In the genomic region with DNA sequence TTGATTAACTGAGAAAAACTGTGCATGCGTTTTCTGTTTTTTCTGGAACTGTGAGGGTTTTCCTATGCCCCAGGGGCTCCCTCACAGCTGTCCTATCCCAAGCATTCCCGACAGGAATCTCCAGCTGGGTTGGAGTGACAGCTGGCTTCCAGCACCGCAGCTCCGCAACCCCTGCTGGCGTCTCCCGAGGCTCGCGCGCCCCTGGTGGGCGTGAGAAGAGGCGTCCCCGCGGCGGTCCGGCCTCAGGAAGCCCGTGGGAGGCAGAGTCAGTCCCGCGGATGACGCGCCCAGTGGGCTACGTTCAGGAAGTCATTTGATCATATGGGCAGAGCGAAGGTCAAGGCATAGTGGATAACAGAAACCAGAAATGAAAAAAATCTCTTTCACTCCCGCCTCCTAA, we compare ENCODE assay signal across 8 cellular contexts.
DNase-seq lines count a peak whose midpoint lies in the region; ATAC-seq, FAIRE-seq and TF ChIP-seq lines count a peak whose summit lies in the region.
"Not testable (repeated sequence)": the region's sequence is repeated elsewhere in the genome, so short reads cannot be mapped to it uniquely, and the experiment has no call there.

No MANE protein-coding gene starts in this region.

- TF ChIP-seq CTCF in AG10803 (conservative IDR thresholded peaks at IDR 0.05; ENCODE audit: low read length) = peak; percentile 32
- peak in 1 of 3 experiments; percentile 32; a peak in 1 of 6 replicates for TF ChIP-seq CTCF in K562 (IDR thresholded peaks at IDR 0.05 in 2 of 3, conservative IDR thresholded peaks at IDR 0.05 in 1 of 3; ENCODE audit: insufficient read depth in 2 of 3, low read depth in 1 of 3, low read length in 3 of 3)
- TF ChIP-seq CTCF in endodermal cell (conservative IDR thresholded peaks at IDR 0.05) = peak; percentile 39
- TF ChIP-seq CTCF in cardiac muscle cell (IDR thresholded peaks at IDR 0.05; ENCODE audit: low read depth, low read length) = peak; percentile 19
- not testable (repeated sequence) for TF ChIP-seq CTCF in omental fat pad (IDR thresholded peaks at IDR 0.05)

- in situ Hi-C loops in K562 (cut with MboI) = not testable (repeated sequence)

- POLR2A ChIA-PET in K562 (lab: Yijun Ruan, JAX) = not testable (repeated sequence)

- H3K36me3 ChIP-seq in SJCRH30; K562 (ENCODE audit: control insufficient read depth, insufficient read depth, low read length); endodermal cell (ENCODE audit: control insufficient read depth, insufficient read depth, low read length); cardiac muscle cell: not testable (repeated sequence)

- ATAC-seq in K562 = peak; percentile 92
- peak; percentile 37 for ATAC-seq in omental fat pad (ENCODE audit: low FRiP score)

- not testable (repeated sequence) for TF ChIP-seq POLR2A in K562 (conservative IDR thresholded peaks at IDR 0.05)

- not testable (repeated sequence) for TF ChIP-seq RAD21 in K562 (CRISPR knock-in tag; conservative IDR thresholded peaks at IDR 0.05 in 1 of 2, IDR thresholded peaks at IDR 0.05 in 1 of 2)

- not testable (repeated sequence) for H3K9me1 ChIP-seq in K562 (ENCODE audit: control insufficient read depth, insufficient read depth, low read length)

- H3K4me3 Mint-ChIP-seq in endodermal cell = not testable (repeated sequence)

- not testable (repeated sequence) for FAIRE-seq in K562 (lab: Jason Lieb, UNC)

- not testable (repeated sequence) for H4K20me1 ChIP-seq in K562 (replicated peaks; ENCODE audit: control insufficient read depth, insufficient read depth, low read length)

- not testable (repeated sequence) for H3K4me2 ChIP-seq in K562 (ENCODE audit: insufficient read depth, low read length)

- H3K4me3 ChIP-seq in AG10803 (ENCODE audit: low read length); SJCRH30; K562; endodermal cell (ENCODE audit: low read length); cardiac muscle cell: not testable (repeated sequence)

- not testable (repeated sequence) for H3K4me1 ChIP-seq in SJCRH30; K562 (replicated peaks in 1 of 2; ENCODE audit: control insufficient read depth in 2 of 2, insufficient read depth in 2 of 2, low read length in 2 of 2); endodermal cell (ENCODE audit: control insufficient read depth, insufficient read depth, low read length); cardiac muscle cell (ENCODE audit: low read depth)

- DNase-seq in AG10803 (ENCODE audit: low read depth) = peak; percentile 10
- DNase-seq in ELF-1 (ENCODE audit: low read depth, low spot score) = peak; percentile 16
- peak; percentile 61 to 62 for DNase-seq in SJCRH30
- peak in 1 of 4 experiments; percentile 20 for DNase-seq in K562 (ENCODE audit: extremely low read depth in 1 of 4, low spot score in 3 of 4)
- DNase-seq in endodermal cell = peak; percentile 45
- DNase-seq in cardiac muscle cell (ENCODE audit: low read depth in 1 of 2, low spot score in 1 of 2) = peak in 1 of 2 donors; percentile 42
- peak; percentile 3 for DNase-seq in iris pigment epithelial cell (ENCODE audit: low read depth)
- not testable (repeated sequence) for DNase-seq in omental fat pad (ENCODE audit: low spot score)

- not testable (repeated sequence) for H3K79me2 ChIP-seq in K562 (ENCODE audit: control insufficient read depth, insufficient read depth, low read length)

- not testable (repeated sequence) for H2AFZ ChIP-seq in K562 (ENCODE audit: low read depth, low read length)

- CTCF ChIA-PET in K562 (lab: Yijun Ruan, JAX; ENCODE audit: low intra/inter-chr PET ratio) = not testable (repeated sequence)

- 0% methylated on average over 1 of the region's 23 CpGs for WGBS in K562 (ENCODE audit: insufficient coverage, low coverage, missing lambda C conversion rate)
- WGBS in endodermal cell (ENCODE audit: insufficient coverage in 1 of 2, insufficient read length in 1 of 2), 2 experiments = 73% methylated on average over 1 of the region's 23 CpGs; no CpG with 5 or more reads in 1 of the 2 experiments

- not testable (repeated sequence) for H3K27me3 Mint-ChIP-seq in endodermal cell (ENCODE audit: insufficient read depth)

- not testable (repeated sequence) for BruUV-seq in K562 (replicated peaks; lab: Mats Ljungman, UMichigan)

- H3K9me3 ChIP-seq in SJCRH30 (replicated peaks); K562 (replicated peaks; ENCODE audit: control insufficient read depth, insufficient read depth, low read depth, low read length); endodermal cell (ENCODE audit: control insufficient read depth, low read length); cardiac muscle cell (ENCODE audit: low read depth): not testable (repeated sequence)

- intact Hi-C loops in K562 (cut with micrococcal nuclease) = not testable (repeated sequence)

- TF ChIP-seq EP300 in K562 (IDR thresholded peaks at IDR 0.05; ENCODE audit: low read length) = not testable (repeated sequence)

- not testable (repeated sequence) for H3K4me1 Mint-ChIP-seq in endodermal cell

- not testable (repeated sequence) for H3K9ac ChIP-seq in K562 (ENCODE audit: insufficient read depth in 1 of 2, low read depth in 2 of 2, low read length in 2 of 2); endodermal cell (ENCODE audit: extremely low read depth, low read length, poor library complexity, severe bottlenecking)

- H3K36me3 Mint-ChIP-seq in endodermal cell (ENCODE audit: low read depth) = not testable (repeated sequence)

- not testable (repeated sequence) for H3K27ac Mint-ChIP-seq in endodermal cell

- H3K9me3 Mint-ChIP-seq in endodermal cell = peaks cover 13% of the 10 kb centered on the region

- not testable (repeated sequence) for H3K27me3 ChIP-seq in SJCRH30; K562 (ENCODE audit: control insufficient read depth in 2 of 2, insufficient read depth in 2 of 2, low read length in 2 of 2); endodermal cell (ENCODE audit: control insufficient read depth, insufficient read depth, low read length, poor library complexity, severe bottlenecking); cardiac muscle cell

- H3K27ac ChIP-seq in SJCRH30; K562 (ENCODE audit: extremely low read depth, low read depth, low read length); endodermal cell (ENCODE audit: low read depth, low read length); cardiac muscle cell: not testable (repeated sequence)
